Comparison of ENCODE assay signal across 1 cellular context in genomic region chr17:45440860-45441515, GRCh38.
TF ChIP-seq lines count a peak whose summit lies in the region.

No MANE protein-coding gene starts in this region.

TF ChIP-seq in HepG2, 621 proteins besides CTCF, POLR2A, EP300 and RAD21 (continued from another document):
- TF ChIP-seq ZBTB33 (CRISPR knock-in tag; IDR thresholded peaks at IDR 0.05), result 0 out of 2 replicates have a peak, but pooled peaks have one; percentile 45
